In genomic region chr11:124844664-124845079, GRCh38 we compare ENCODE assay signal across 24 cellular contexts. TPM values are rescaled to one million over a fixed set of nuclear protein-coding genes. Genes with fewer than 3 reads are reported as not detected.
"Had no signal": no experiment of that assay in that cellular context is flagged by ENCODE, and none has a peak within 500 bp of the region (broad histone marks: within the 10 kb centered on the region; RNA-seq: fewer than 3 reads in every experiment).

No MANE protein-coding gene starts in this region.

- H3K27ac ChIP-seq: cardiac muscle cell, testis had no signal

- H3K4me2 ChIP-seq: smooth muscle cell had no signal

- H3K36me3 ChIP-seq: cardiac muscle cell had no signal

- H3K9me3 ChIP-seq: testis had no signal

- H3K27ac Mint-ChIP-seq: activated B cell treated with CpG ODN at 0.5 μM for 24 hours; activated CD4-positive, alpha-beta memory T cell treated with anti-CD3 and anti-CD28 coated beads, Interleukin-2, amount 10 ng/mL, durations not matched to agents 7 days and 5 days; activated naive CD4-positive, alpha-beta T cell treated with anti-CD3 and anti-CD28 coated beads for 36 hours; activated T-cell treated with anti-CD3 and anti-CD28 coated beads, Interleukin-2, amount 50 U/mL, for 72 hours; dendritic cell treated with granulocyte-macrophage colony-stimulating factor and Interleukin-4, amounts not matched to agents 40 ng/mL and 50 ng/mL, for 4 days; natural killer cell treated with Interleukin-12 subunit alpha and Interleukin-12 subunit beta and Interleukin-15 and Interleukin-18, amount 100 ng/mL, for 72 hours; stimulated activated naive B cell treated with anti-CD40 and anti-IgM and Interleukin-4, amounts not matched to agents 10 μg/mL and 1 μg/mL and 100 μg/mL, for 72 hours; T-helper 1 cell treated with Interleukin-12 subunit alpha and Interleukin-12 subunit beta and Interleukin-4 antibody, amounts not matched to agents 30 μg/mL and 1 μg/mL, for 36 hours; type B pancreatic cell had no signal

- H3K9me3 Mint-ChIP-seq: activated B cell treated with CpG ODN at 0.5 μM for 24 hours; activated CD4-positive, alpha-beta memory T cell treated with anti-CD3 and anti-CD28 coated beads, Interleukin-2, amount 10 ng/mL, durations not matched to agents 7 days and 5 days; activated naive CD4-positive, alpha-beta T cell treated with anti-CD3 and anti-CD28 coated beads for 36 hours; activated T-cell treated with anti-CD3 and anti-CD28 coated beads, Interleukin-2, amount 50 U/mL, for 72 hours; dendritic cell treated with granulocyte-macrophage colony-stimulating factor and Interleukin-4, amounts not matched to agents 40 ng/mL and 50 ng/mL, for 4 days; natural killer cell treated with Interleukin-12 subunit alpha and Interleukin-12 subunit beta and Interleukin-15 and Interleukin-18, amount 100 ng/mL, for 72 hours; T-helper 1 cell treated with Interleukin-12 subunit alpha and Interleukin-12 subunit beta and Interleukin-4 antibody, amounts not matched to agents 30 μg/mL and 1 μg/mL, for 36 hours; type B pancreatic cell had no signal

- ATAC-seq: activated T-cell treated with anti-CD3 and anti-CD28 coated beads, Interleukin-2, amount 50 U/mL, for 72 hours; left ventricle myocardium superior; natural killer cell treated with Interleukin-12 subunit alpha and Interleukin-12 subunit beta and Interleukin-15 and Interleukin-18, amount 100 ng/mL, for 72 hours; sciatic nerve; stimulated activated naive B cell treated with anti-CD40 and anti-IgM and Interleukin-4, amounts not matched to agents 10 μg/mL and 1 μg/mL and 100 μg/mL, for 72 hours had no signal

- DNase-seq: activated B cell treated with CpG ODN at 0.5 μM for 24 hours; activated CD4-positive, alpha-beta memory T cell treated with anti-CD3 and anti-CD28 coated beads, Interleukin-2, amount 10 ng/mL, durations not matched to agents 7 days and 5 days; activated CD4-positive, alpha-beta T cell treated with anti-CD3 and anti-CD28 coated beads for 4 hours; activated effector memory CD4-positive, alpha-beta T cell treated with Interleukin-2 at 50 U/mL for 16 hours; activated naive CD4-positive, alpha-beta T cell treated with anti-CD3 and anti-CD28 coated beads for 36 hours; activated T-cell treated with anti-CD3 and anti-CD28 coated beads, Interleukin-2, amount 50 U/mL, for 72 hours; amygdala; effector CD4-positive, alpha-beta T cell; erythroblast; foreskin melanocyte; left ventricle myocardium superior; occipital lobe; stimulated activated CD4-positive, alpha-beta T cell treated with anti-CD3 and anti-CD28 coated beads, Interleukin-15, amount 100 ng/mL, for 24 hours; stimulated activated CD8-positive, alpha-beta memory T cell treated with anti-CD3 and anti-CD28 coated beads, Interleukin-4, amount 100 ng/mL, for 48 hours; stimulated activated naive B cell treated with anti-CD40 and anti-IgM and Interleukin-4, amounts not matched to agents 10 μg/mL and 1 μg/mL and 100 μg/mL, for 72 hours; T1000; testis had no signal

- H3K4me3 Mint-ChIP-seq: activated B cell treated with CpG ODN at 0.5 μM for 24 hours; activated CD4-positive, alpha-beta memory T cell treated with anti-CD3 and anti-CD28 coated beads, Interleukin-2, amount 10 ng/mL, durations not matched to agents 7 days and 5 days; activated naive CD4-positive, alpha-beta T cell treated with anti-CD3 and anti-CD28 coated beads for 36 hours; activated T-cell treated with anti-CD3 and anti-CD28 coated beads, Interleukin-2, amount 50 U/mL, for 72 hours; dendritic cell treated with granulocyte-macrophage colony-stimulating factor and Interleukin-4, amounts not matched to agents 40 ng/mL and 50 ng/mL, for 4 days; natural killer cell treated with Interleukin-12 subunit alpha and Interleukin-12 subunit beta and Interleukin-15 and Interleukin-18, amount 100 ng/mL, for 72 hours; stimulated activated naive B cell treated with anti-CD40 and anti-IgM and Interleukin-4, amounts not matched to agents 10 μg/mL and 1 μg/mL and 100 μg/mL, for 72 hours; T-helper 1 cell treated with Interleukin-12 subunit alpha and Interleukin-12 subunit beta and Interleukin-4 antibody, amounts not matched to agents 30 μg/mL and 1 μg/mL, for 36 hours; type B pancreatic cell had no signal

- H3K36me3 Mint-ChIP-seq: natural killer cell treated with Interleukin-12 subunit alpha and Interleukin-12 subunit beta and Interleukin-15 and Interleukin-18, amount 100 ng/mL, for 72 hours; stimulated activated naive B cell treated with anti-CD40 and anti-IgM and Interleukin-4, amounts not matched to agents 10 μg/mL and 1 μg/mL and 100 μg/mL, for 72 hours; type B pancreatic cell had no signal

- H3K4me3 ChIP-seq: cardiac muscle cell, smooth muscle cell, testis had no signal

- H3K27me3 ChIP-seq: testis had no signal

RNA-seq across cellular contexts. Expression of gene ROBO4, which starts 53.0 kb away (rescaled TPM):
- total RNA-seq: activated B cell treated with CpG ODN at 0.5 μM for 24 hours; activated CD4-positive, alpha-beta memory T cell treated with anti-CD3 and anti-CD28 coated beads, Interleukin-2, amount 10 ng/mL, durations not matched to agents 7 days and 5 days; activated naive CD4-positive, alpha-beta T cell treated with anti-CD3 and anti-CD28 coated beads for 36 hours; activated T-cell treated with anti-CD3 and anti-CD28 coated beads, Interleukin-2, amount 50 U/mL, for 72 hours; natural killer cell treated with Interleukin-12 subunit alpha and Interleukin-12 subunit beta and Interleukin-15 and Interleukin-18, amount 100 ng/mL, for 72 hours; smooth muscle cell had no signal
